In genomic region chr20:21681219-21681931, GRCh38 we compare ENCODE assay signal across 20 cellular contexts. TPM values are rescaled to one million over a fixed set of nuclear protein-coding genes. Genes with fewer than 3 reads are reported as not detected.
DNase-seq lines count a peak whose midpoint lies in the region; ATAC-seq and TF ChIP-seq lines count a peak whose summit lies in the region.
"Had no signal": no experiment of that assay in that cellular context is flagged by ENCODE, and none has a peak within 500 bp of the region (broad histone marks: within the 10 kb centered on the region; RNA-seq: fewer than 3 reads in every experiment).

No MANE protein-coding gene starts in this region.

- H2AFZ ChIP-seq in parathyroid adenoma, result peak overlapping the region; percentile 58

- peaks cover 37% of the 10 kb centered on the region for H3K79me2 ChIP-seq in parathyroid adenoma

- TF ChIP-seq CTCF in heart left ventricle (IDR thresholded peaks at IDR 0.05), result no peak
- no peak for TF ChIP-seq CTCF in right atrium auricular region (IDR thresholded peaks at IDR 0.05)
- no peak for TF ChIP-seq CTCF in dorsolateral prefrontal cortex (IDR thresholded peaks at IDR 0.05 in 54 of 56, conservative IDR thresholded peaks at IDR 0.05 in 2 of 56; ENCODE audit: low read depth in 1 of 56, partially characterized antibody in 56 of 56)
- TF ChIP-seq CTCF in parathyroid adenoma (IDR thresholded peaks at IDR 0.05), result no peak
- TF ChIP-seq CTCF in upper lobe of right lung (IDR thresholded peaks at IDR 0.05), result no peak
- no peak for TF ChIP-seq CTCF in brain microvascular endothelial cell (IDR thresholded peaks at IDR 0.05; ENCODE audit: low read depth, low read length, missing control alignments)

- H3K27me3 ChIP-seq in heart left ventricle, result peaks cover 0 to 2% (median 0%) of the 10 kb centered on the region in 9 donors
- no peaks in the 10 kb centered on the region for H3K27me3 ChIP-seq in right atrium auricular region
- peaks cover 0 to 10% (median 0%) of the 10 kb centered on the region in 45 donors for H3K27me3 ChIP-seq in dorsolateral prefrontal cortex
- no peaks in the 10 kb centered on the region for H3K27me3 ChIP-seq in parathyroid adenoma (ENCODE audit: control insufficient read depth, insufficient read depth, low read length)
- no peaks in the 10 kb centered on the region for H3K27me3 ChIP-seq in upper lobe of right lung
- H3K27me3 ChIP-seq in brain microvascular endothelial cell (replicated peaks), result no peaks in the 10 kb centered on the region
- H3K27me3 ChIP-seq: colonic mucosa, upper lobe of left lung had no signal

- H3K9me3 ChIP-seq in heart left ventricle (no peaks in the 10 kb centered on the region), right atrium auricular region (no peaks in the 10 kb centered on the region), parathyroid adenoma (ENCODE audit: control insufficient read depth, low read length) (no peaks in the 10 kb centered on the region), upper lobe of right lung (no peaks in the 10 kb centered on the region)
- H3K9me3 ChIP-seq: colonic mucosa, upper lobe of left lung had no signal

- H3K27ac ChIP-seq in heart left ventricle, result peak overlapping the region in 2 of 12 donors; percentile 2 to 64
- no peak overlapping the region for H3K27ac ChIP-seq in right atrium auricular region
- H3K27ac ChIP-seq in dorsolateral prefrontal cortex, result peak overlapping the region in 5 of 59 donors; percentile 22 to 68 (median 38)
- peak overlapping the region; percentile 99 for H3K27ac ChIP-seq in parathyroid adenoma
- no peak overlapping the region for H3K27ac ChIP-seq in upper lobe of right lung
- H3K27ac ChIP-seq in brain microvascular endothelial cell, result no peak overlapping the region
- H3K27ac ChIP-seq: C4-2B, colonic mucosa, upper lobe of left lung had no signal

- H3K4me1 ChIP-seq in heart left ventricle (peaks cover 0 to 3% (median 0%) of the 10 kb centered on the region in 12 donors), right atrium auricular region (peaks cover 0 to 7% of the 10 kb centered on the region in 2 donors), parathyroid adenoma (peaks cover 68% of the 10 kb centered on the region), upper lobe of right lung (no peaks in the 10 kb centered on the region)
- H3K4me1 ChIP-seq: colonic mucosa had no signal

- ATAC-seq in heart left ventricle (peak; percentile 50 to 77 (median 68)), upper lobe of right lung (peak; percentile 43), HG03280 (IDR thresholded peaks at IDR 0.05; ENCODE audit: unreplicated experiment) (no peak), GM19467 (IDR thresholded peaks at IDR 0.05; ENCODE audit: unreplicated experiment) (no peak)
- ATAC-seq: activated CD8-positive, alpha-beta T cell treated with anti-CD3 and anti-CD28 coated beads, Interleukin-2, amount 10 ng/mL, durations not matched to agents 7 days and 5 days had no signal

- no peaks in the 10 kb centered on the region for H3K36me3 ChIP-seq in heart left ventricle
- no peaks in the 10 kb centered on the region for H3K36me3 ChIP-seq in right atrium auricular region
- no peaks in the 10 kb centered on the region for H3K36me3 ChIP-seq in parathyroid adenoma (ENCODE audit: control insufficient read depth, insufficient read depth, low read length)
- H3K36me3 ChIP-seq in upper lobe of right lung, result no peaks in the 10 kb centered on the region
- H3K36me3 ChIP-seq in brain microvascular endothelial cell (replicated peaks), result no peaks in the 10 kb centered on the region
- H3K36me3 ChIP-seq: colonic mucosa, upper lobe of left lung had no signal

- peak overlapping the region; percentile 50 for H3K4me2 ChIP-seq in parathyroid adenoma (ENCODE audit: low read length)

- DNase-seq in heart left ventricle (no peak), right atrium auricular region (ENCODE audit: low spot score) (no peak), dorsolateral prefrontal cortex (no peak), upper lobe of right lung (no peak), brain microvascular endothelial cell (no peak)
- DNase-seq: activated B cell treated with CpG ODN at 0.5 μM for 24 hours; activated CD8-positive, alpha-beta T cell treated with anti-CD3 and anti-CD28 coated beads, Interleukin-2, amount 10 ng/mL, durations not matched to agents 7 days and 5 days; activated T-cell treated with anti-CD3 and anti-CD28 coated beads, Interleukin-2, amount 50 U/mL, for 48 hours; colonic mucosa; H9; NCI-H146; NCI-H748 treated with DMSO at 0.1 percent for 48 hours had no signal

- in situ Hi-C loops in brain microvascular endothelial cell (cut with HindIII; ENCODE audit: low pct_ligation_motif_present, low sequenced_read_pairs), result no loop called here

- TF ChIP-seq POLR2A in heart left ventricle (IDR thresholded peaks at IDR 0.05), result no peak

- 55 to 60% (median 59%) methylated on average over 14 to 15 of the region's 15 CpGs for WGBS in heart left ventricle, 4 donors

- H3K4me3 ChIP-seq in heart left ventricle (peak overlapping the region in 2 of 12 donors; percentile 20 to 32), right atrium auricular region (no peak overlapping the region), dorsolateral prefrontal cortex (peak overlapping the region in 45 of 59 donors; percentile 1 to 60 (median 39)), parathyroid adenoma (ENCODE audit: low read depth, low read length) (peak overlapping the region; percentile 28), upper lobe of right lung (peak overlapping the region; percentile 8), brain microvascular endothelial cell (ENCODE audit: low read depth, low read length) (no peak overlapping the region)
- H3K4me3 ChIP-seq: colonic mucosa had no signal

- H3K9ac ChIP-seq in parathyroid adenoma, result peak overlapping the region; percentile 47

- intact Hi-C loops in heart left ventricle (cut with DNase I) (no loop called here), dorsolateral prefrontal cortex (cut with DNase I) (no loop called here), upper lobe of right lung (cut with DNase I) (no loop called here)

RNA-seq across cellular contexts. Expression of gene PAX1, which starts 24.1 kb away (rescaled TPM):
- under 1 TPM in 1 of 9 donors, not detected in 8; 0.44 TPM for total RNA-seq in heart left ventricle
- not detected for polyA plus RNA-seq in heart left ventricle
- total RNA-seq in right atrium auricular region, result not detected
- total RNA-seq in dorsolateral prefrontal cortex, result 1 to 10 TPM in 1 of 120 experiments, under 1 TPM in 6, not detected in 113; 0.10 to 1.2 (median 0.22) TPM
- not detected for total RNA-seq in upper lobe of right lung
- total RNA-seq: activated B cell treated with CpG ODN at 0.5 μM for 24 hours; activated CD8-positive, alpha-beta T cell treated with anti-CD3 and anti-CD28 coated beads, Interleukin-2, amount 10 ng/mL, durations not matched to agents 7 days and 5 days; colonic mucosa; fibroblast of villous mesenchyme; H9; kidney epithelial cell; mononuclear cell had no signal

Comparison
In these comparisons a context has a peak if more than half of its experiments do, and no peak if none do; other contexts are left out.
1. ATAC-seq: peak in heart left ventricle (4 of 4) and upper lobe of right lung (single experiment); none in HG03280 (single experiment) and GM19467 (single experiment).
2. H3K4me3 ChIP-seq: peak in dorsolateral prefrontal cortex (45 of 59), parathyroid adenoma (single experiment) and upper lobe of right lung (single experiment); none in right atrium auricular region (0 of 2) and brain microvascular endothelial cell (single experiment).